1 cellular context compared by ENCODE assay signal in genomic region chr19:17524651-17525050, GRCh38.
TF ChIP-seq lines count a peak whose summit lies in the region.

No MANE protein-coding gene starts in this region.

TF ChIP-seq in HepG2, 621 proteins besides CTCF, POLR2A, EP300 and RAD21:
- no peak for TF ChIP-seq TOPORS (CRISPR knock-in tag; IDR thresholded peaks at IDR 0.05)
- TF ChIP-seq AKAP8 (CRISPR knock-in tag; IDR thresholded peaks at IDR 0.05): no peak
- peak; percentile 92 for TF ChIP-seq ZMYM3 (CRISPR knock-in tag; IDR thresholded peaks at IDR 0.05)
- TF ChIP-seq, protein P1, sequence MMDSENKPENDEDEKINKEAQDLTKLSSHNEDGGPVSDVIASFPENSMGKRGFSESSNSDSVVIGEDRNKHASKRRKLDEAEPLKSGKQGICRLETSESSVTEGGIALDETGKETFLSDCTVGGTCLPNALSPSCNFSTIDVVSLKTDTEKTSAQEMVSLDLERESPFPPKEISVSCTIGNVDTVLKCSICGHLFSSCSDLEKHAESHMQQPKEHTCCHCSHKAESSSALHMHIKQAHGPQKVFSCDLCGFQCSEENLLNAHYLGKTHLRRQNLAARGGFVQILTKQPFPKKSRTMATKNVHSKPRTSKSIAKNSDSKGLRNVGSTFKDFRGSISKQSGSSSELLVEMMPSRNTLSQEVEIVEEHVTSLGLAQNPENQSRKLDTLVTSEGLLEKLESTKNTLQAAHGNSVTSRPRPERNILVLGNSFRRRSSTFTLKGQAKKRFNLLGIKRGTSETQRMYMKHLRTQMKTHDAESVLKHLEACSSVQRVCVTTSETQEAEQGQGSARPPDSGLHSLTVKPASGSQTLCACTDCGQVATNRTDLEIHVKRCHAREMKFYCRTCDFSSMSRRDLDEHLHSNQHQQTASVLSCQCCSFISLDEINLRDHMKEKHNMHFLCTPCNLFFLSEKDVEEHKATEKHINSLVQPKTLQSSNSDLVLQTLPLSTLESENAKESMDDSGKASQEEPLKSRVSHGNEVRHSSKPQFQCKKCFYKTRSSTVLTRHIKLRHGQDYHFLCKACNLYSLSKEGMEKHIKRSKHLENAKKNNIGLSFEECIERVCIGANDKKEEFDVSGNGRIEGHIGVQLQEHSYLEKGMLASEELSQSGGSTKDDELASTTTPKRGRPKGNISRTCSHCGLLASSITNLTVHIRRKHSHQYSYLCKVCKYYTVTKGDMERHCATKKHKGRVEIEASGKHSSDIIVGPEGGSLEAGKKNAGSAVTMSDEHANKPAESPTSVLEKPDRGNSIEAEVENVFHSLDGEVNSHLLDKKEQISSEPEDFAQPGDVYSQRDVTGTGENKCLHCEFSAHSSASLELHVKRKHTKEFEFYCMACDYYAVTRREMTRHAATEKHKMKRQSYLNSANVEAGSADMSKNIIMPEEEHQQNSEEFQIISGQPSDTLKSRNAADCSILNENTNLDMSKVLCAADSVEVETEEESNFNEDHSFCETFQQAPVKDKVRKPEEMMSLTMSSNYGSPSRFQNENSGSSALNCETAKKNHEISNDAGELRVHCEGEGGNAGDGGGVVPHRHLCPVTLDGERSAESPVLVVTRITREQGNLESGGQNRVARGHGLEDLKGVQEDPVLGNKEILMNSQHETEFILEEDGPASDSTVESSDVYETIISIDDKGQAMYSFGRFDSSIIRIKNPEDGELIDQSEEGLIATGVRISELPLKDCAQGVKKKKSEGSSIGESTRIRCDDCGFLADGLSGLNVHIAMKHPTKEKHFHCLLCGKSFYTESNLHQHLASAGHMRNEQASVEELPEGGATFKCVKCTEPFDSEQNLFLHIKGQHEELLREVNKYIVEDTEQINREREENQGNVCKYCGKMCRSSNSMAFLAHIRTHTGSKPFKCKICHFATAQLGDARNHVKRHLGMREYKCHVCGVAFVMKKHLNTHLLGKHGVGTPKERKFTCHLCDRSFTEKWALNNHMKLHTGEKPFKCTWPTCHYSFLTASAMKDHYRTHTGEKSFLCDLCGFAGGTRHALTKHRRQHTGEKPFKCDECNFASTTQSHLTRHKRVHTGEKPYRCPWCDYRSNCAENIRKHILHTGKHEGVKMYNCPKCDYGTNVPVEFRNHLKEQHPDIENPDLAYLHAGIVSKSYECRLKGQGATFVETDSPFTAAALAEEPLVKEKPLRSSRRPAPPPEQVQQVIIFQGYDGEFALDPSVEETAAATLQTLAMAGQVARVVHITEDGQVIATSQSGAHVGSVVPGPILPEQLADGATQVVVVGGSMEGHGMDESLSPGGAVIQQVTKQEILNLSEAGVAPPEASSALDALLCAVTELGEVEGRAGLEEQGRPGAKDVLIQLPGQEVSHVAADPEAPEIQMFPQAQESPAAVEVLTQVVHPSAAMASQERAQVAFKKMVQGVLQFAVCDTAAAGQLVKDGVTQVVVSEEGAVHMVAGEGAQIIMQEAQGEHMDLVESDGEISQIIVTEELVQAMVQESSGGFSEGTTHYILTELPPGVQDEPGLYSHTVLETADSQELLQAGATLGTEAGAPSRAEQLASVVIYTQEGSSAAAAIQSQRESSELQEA (CRISPR knock-in tag; IDR thresholded peaks at IDR 0.05; ENCODE audit: not compliant biosample characterization): no peak
- TF ChIP-seq NFE2L2 (IDR thresholded peaks at IDR 0.05; ENCODE audit: low read length): no peak
- no peak for TF ChIP-seq SP4 (CRISPR knock-in tag; IDR thresholded peaks at IDR 0.05)
- TF ChIP-seq NCOA5 (CRISPR knock-in tag; IDR thresholded peaks at IDR 0.05): no peak
- no peak for TF ChIP-seq ZNF326 (CRISPR knock-in tag; IDR thresholded peaks at IDR 0.05; ENCODE audit: borderline replicate concordance)
- TF ChIP-seq KDM1A (CRISPR knock-in tag; IDR thresholded peaks at IDR 0.05): 0 out of 2 replicates have a peak, but pooled peaks have one; percentile 37
- no peak for TF ChIP-seq ZNF33B (CRISPR knock-in tag; IDR thresholded peaks at IDR 0.05)
- TF ChIP-seq ZNF75D (CRISPR knock-in tag; IDR thresholded peaks at IDR 0.05; ENCODE audit: borderline replicate concordance): no peak
